13 cellular contexts compared by ENCODE assay signal in the genomic region with DNA sequence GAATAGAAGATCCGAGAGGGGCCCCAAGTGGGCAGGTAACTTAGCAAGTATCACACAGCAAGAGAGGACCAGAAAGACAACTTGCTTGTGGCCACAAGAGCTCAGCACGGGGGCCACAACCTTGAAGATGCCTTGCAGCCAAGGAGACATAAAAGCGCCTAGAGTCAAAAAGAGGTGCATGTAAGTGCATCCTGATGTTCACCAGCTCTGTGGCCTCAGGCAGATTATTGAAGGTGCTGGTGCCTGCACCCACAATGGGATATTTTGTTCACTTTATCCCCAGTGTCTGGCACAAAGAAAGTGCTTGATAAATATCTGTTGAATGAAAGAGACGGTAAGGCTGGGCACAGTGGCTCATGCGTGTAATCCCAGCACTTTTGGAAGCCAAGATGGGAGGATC.
"Had no signal": no experiment of that assay in that cellular context is flagged by ENCODE, and none has a peak within 500 bp of the region (broad histone marks: within the 10 kb centered on the region; RNA-seq: fewer than 3 reads in every experiment).

No MANE protein-coding gene starts in this region.

- DNase-seq: activated naive CD4-positive, alpha-beta T cell treated with anti-CD3 and anti-CD28 coated beads, Interleukin-2, amount 50 U/mL, for 16 hours; adrenal gland; effector memory CD8-positive, alpha-beta T cell; immature natural killer cell; mucosa of descending colon; nucleus accumbens; sigmoid colon; stimulated activated CD4-positive, alpha-beta T cell treated with anti-CD3 and anti-CD28 coated beads, Interleukin-4, amount 100 ng/mL, for 1 hour; stimulated activated naive CD8-positive, alpha-beta T cell treated with anti-CD3 and anti-CD28 coated beads, Interleukin-15, amount 100 ng/mL, for 72 hours; testis had no signal

- H3K9me3 ChIP-seq: adrenal gland, mucosa of descending colon, sigmoid colon, testis had no signal

- H3K36me3 ChIP-seq: adrenal gland, sigmoid colon had no signal

- H3K27me3 ChIP-seq: testis had no signal

- H3K4me3 ChIP-seq: adrenal gland, mucosa of descending colon, sigmoid colon, testis had no signal

- H3K4me1 ChIP-seq: adrenal gland, testis had no signal

- ATAC-seq: activated CD4-positive, CD25-positive, alpha-beta regulatory T cell treated with anti-CD3 and anti-CD28 coated beads, Interleukin-2, amount 50 U/mL, for 24 hours; effector memory CD8-positive, alpha-beta T cell; mucosa of descending colon; natural killer cell treated with Interleukin-12 subunit alpha and Interleukin-12 subunit beta and Interleukin-15 and Interleukin-18, amount 100 ng/mL, for 72 hours; stimulated activated naive CD8-positive, alpha-beta T cell treated with anti-CD3 and anti-CD28 coated beads, Interleukin-15, amount 100 ng/mL, for 72 hours had no signal

- H3K27ac ChIP-seq: adrenal gland, epithelial cell of prostate, testis had no signal
